33 cellular contexts compared by ENCODE assay signal in genomic region chr22:45253039-45253641, GRCh38. TPM values are rescaled to one million over a fixed set of nuclear protein-coding genes. Genes with fewer than 3 reads are reported as not detected.
"Had no signal": no experiment of that assay in that cellular context is flagged by ENCODE, and none has a peak within 500 bp of the region (broad histone marks: within the 10 kb centered on the region; RNA-seq: fewer than 3 reads in every experiment).

No MANE protein-coding gene starts in this region.

- H3K4me1 Mint-ChIP-seq: activated naive CD4-positive, alpha-beta T cell treated with anti-CD3 and anti-CD28 coated beads, Interleukin-2, amount 50 U/mL, for 24 hours; T-helper 17 cell had no signal

- H3K36me3 ChIP-seq: ascending aorta, breast epithelium, SJSA1 had no signal

- H3K27ac ChIP-seq: ascending aorta, body of pancreas, breast epithelium, SJSA1, VCaP had no signal

- H3K9me3 Mint-ChIP-seq: activated B cell treated with CpG ODN at 0.5 μM for 24 hours; activated naive CD4-positive, alpha-beta T cell treated with anti-CD3 and anti-CD28 coated beads, Interleukin-2, amount 50 U/mL, for 24 hours; activated T-cell treated with anti-CD3 and anti-CD28 coated beads, Interleukin-2, amount 50 U/mL, for 72 hours; activated T-helper 17 cell treated with anti-CD3 and anti-CD28 coated beads, Interleukin-2, amount 50 U/mL, for 72 hours had no signal

- H3K9me3 ChIP-seq: ascending aorta, body of pancreas, breast epithelium, SJSA1 had no signal

- H3K27me3 ChIP-seq: ascending aorta, body of pancreas, breast epithelium, SJSA1 had no signal

- H3K36me3 Mint-ChIP-seq: activated naive CD4-positive, alpha-beta T cell treated with anti-CD3 and anti-CD28 coated beads, Interleukin-2, amount 50 U/mL, for 24 hours; activated naive CD8-positive, alpha-beta T cell treated with anti-CD3 and anti-CD28 coated beads, Interleukin-2, amount 10 ng/mL, durations not matched to agents 7 days and 5 days; T-cell had no signal

- ATAC-seq: activated T-cell treated with anti-CD3 and anti-CD28 coated beads, Interleukin-2, amount 50 U/mL, for 72 hours; activated T-helper 17 cell treated with anti-CD3 and anti-CD28 coated beads, Interleukin-2, amount 50 U/mL, for 72 hours; body of pancreas; Panc1; SK-N-SH treated with all-trans-retinoic acid at 6 μM for 48 hours; T-helper 17 cell had no signal

- DNase-seq: activated B cell treated with CpG ODN at 0.5 μM for 24 hours; activated CD4-positive, alpha-beta T cell treated with anti-CD3 and anti-CD28 coated beads for 4 hours; activated CD4-positive, alpha-beta T cell treated with anti-CD3 and anti-CD28 coated beads, Interleukin-2, amount 50 U/mL, for 1 hour; activated CD4-positive, CD25-positive, alpha-beta regulatory T cell treated with anti-CD3 and anti-CD28 coated beads, Interleukin-2, amount 50 U/mL, for 72 hours; activated effector memory CD4-positive, alpha-beta T cell treated with anti-CD3 and anti-CD28 coated beads, Interleukin-2, amount 50 U/mL, for 16 hours; activated naive CD4-positive, alpha-beta T cell; activated naive CD8-positive, alpha-beta T cell treated with anti-CD3 and anti-CD28 coated beads, Interleukin-2, amount 10 ng/mL, durations not matched to agents 7 days and 5 days; activated T-cell treated with anti-CD3 and anti-CD28 coated beads, Interleukin-2, amount 50 U/mL, for 1 hour; activated T-cell treated with anti-CD3 and anti-CD28 coated beads, Interleukin-2, amount 50 U/mL, for 72 hours; amygdala; body of pancreas; NCI-H1105; NCI-H1436; NCI-H1694; NCI-H1930; NCI-H2081 treated with DMSO at 0.1 percent for 48 hours; NCI-H226; NCI-H446 treated with DMSO at 0.1 percent for 48 hours; NCI-H524; SHP77 treated with DMSO at 0.1 percent for 48 hours; T-cell; T-helper 17 cell had no signal

- H3K27me3 Mint-ChIP-seq: activated B cell treated with CpG ODN at 0.5 μM for 24 hours; activated naive CD4-positive, alpha-beta T cell treated with anti-CD3 and anti-CD28 coated beads, Interleukin-2, amount 50 U/mL, for 24 hours; activated naive CD8-positive, alpha-beta T cell treated with anti-CD3 and anti-CD28 coated beads, Interleukin-2, amount 10 ng/mL, durations not matched to agents 7 days and 5 days; activated T-helper 17 cell treated with anti-CD3 and anti-CD28 coated beads, Interleukin-2, amount 50 U/mL, for 72 hours; T-cell; T-helper 17 cell had no signal

- H3K4me3 Mint-ChIP-seq: activated B cell treated with CpG ODN at 0.5 μM for 24 hours; activated naive CD4-positive, alpha-beta T cell treated with anti-CD3 and anti-CD28 coated beads, Interleukin-2, amount 50 U/mL, for 24 hours; activated naive CD8-positive, alpha-beta T cell treated with anti-CD3 and anti-CD28 coated beads, Interleukin-2, amount 10 ng/mL, durations not matched to agents 7 days and 5 days; activated T-helper 17 cell treated with anti-CD3 and anti-CD28 coated beads, Interleukin-2, amount 50 U/mL, for 72 hours; T-cell; T-helper 17 cell had no signal

- H3K4me1 ChIP-seq: ascending aorta, body of pancreas, breast epithelium had no signal

- H3K27ac Mint-ChIP-seq: activated B cell treated with CpG ODN at 0.5 μM for 24 hours; activated naive CD4-positive, alpha-beta T cell treated with anti-CD3 and anti-CD28 coated beads, Interleukin-2, amount 50 U/mL, for 24 hours; activated naive CD8-positive, alpha-beta T cell treated with anti-CD3 and anti-CD28 coated beads, Interleukin-2, amount 10 ng/mL, durations not matched to agents 7 days and 5 days; activated T-cell treated with anti-CD3 and anti-CD28 coated beads, Interleukin-2, amount 50 U/mL, for 72 hours; activated T-helper 17 cell treated with anti-CD3 and anti-CD28 coated beads, Interleukin-2, amount 50 U/mL, for 72 hours; T-helper 17 cell had no signal

- H3K4me3 ChIP-seq: ascending aorta, body of pancreas, breast epithelium, SJSA1 had no signal

RNA-seq across cellular contexts. Expression of gene UPK3A, which starts 31.6 kb away (rescaled TPM):
- total RNA-seq: activated naive CD8-positive, alpha-beta T cell treated with anti-CD3 and anti-CD28 coated beads, Interleukin-2, amount 10 ng/mL, durations not matched to agents 7 days and 5 days; activated T-cell treated with anti-CD3 and anti-CD28 coated beads, Interleukin-2, amount 50 U/mL, for 72 hours; activated T-helper 17 cell treated with anti-CD3 and anti-CD28 coated beads, Interleukin-2, amount 50 U/mL, for 72 hours; ascending aorta; body of pancreas; breast epithelium; M059J; RPMI7951; SJSA1; T-cell had no signal
- polyA plus RNA-seq: adipose tissue had no signal
